ENCODE assay signal across 13 cellular contexts in genomic region chr6:298233-299049, GRCh38. TPM values are rescaled to one million over a fixed set of nuclear protein-coding genes. Genes with fewer than 3 reads are reported as not detected.
A peak's percentile ranks its signal among the peaks of the same experiment; 100 is the strongest.
DNase-seq lines count a peak whose midpoint lies in the region; ATAC-seq and TF ChIP-seq lines count a peak whose summit lies in the region.
"Had no signal": no experiment of that assay in that cellular context is flagged by ENCODE, and none has a peak within 500 bp of the region (broad histone marks: within the 10 kb centered on the region; RNA-seq: fewer than 3 reads in every experiment).

No MANE protein-coding gene starts in this region.

- H2AFZ ChIP-seq in neural progenitor cell (replicated peaks) = no peak overlapping the region

- peaks cover 7% of the 10 kb centered on the region for H3K4me1 ChIP-seq in neural progenitor cell

- peaks cover 4% of the 10 kb centered on the region for H4K20me1 ChIP-seq in neural progenitor cell (ENCODE audit: low read depth)

- H3K27ac ChIP-seq in coronary artery = peak overlapping the region in 1 of 2 donors; percentile 32
- H3K27ac ChIP-seq in neural progenitor cell = no peak overlapping the region

- no peaks in the 10 kb centered on the region for H3K9me3 Mint-ChIP-seq in natural killer cell treated with Interleukin-12 subunit alpha and Interleukin-12 subunit beta and Interleukin-15 and Interleukin-18, amount 100 ng/mL, for 72 hours
- peaks cover 11% of the 10 kb centered on the region for H3K9me3 Mint-ChIP-seq in neural progenitor cell

- DNase-seq in GM12865 (ENCODE audit: low read depth) = peak; percentile 56
- DNase-seq in coronary artery (ENCODE audit: low spot score) = peak; percentile 73
- peak; percentile 35 for DNase-seq in natural killer cell treated with Interleukin-12 subunit alpha and Interleukin-12 subunit beta and Interleukin-15 and Interleukin-18, amount 100 ng/mL, for 72 hours (ENCODE audit: low spot score)
- DNase-seq in neural progenitor cell (ENCODE audit: low spot score) = no peak
- DNase-seq in AML-193 (lab: John Stamatoyannopoulos, UW) = no peak
- no peak for DNase-seq in DMS53 treated with DMSO at 0.1 percent for 48 hours (lab: John Stamatoyannopoulos, UW; ENCODE audit: unreplicated experiment)
- DNase-seq: activated T-cell treated with anti-CD3 and anti-CD28 coated beads, Interleukin-2, amount 50 U/mL, for 72 hours; NCI-H2107; stimulated activated CD4-positive, alpha-beta T cell treated with anti-CD3 and anti-CD28 coated beads, Interleukin-4, amount 100 ng/mL, for 1 hour had no signal

- H3K9ac ChIP-seq in neural progenitor cell = no peak overlapping the region

- ATAC-seq in HG02763 (IDR thresholded peaks at IDR 0.05; ENCODE audit: unreplicated experiment) (peak; percentile 27), HG03442 (IDR thresholded peaks at IDR 0.05; ENCODE audit: unreplicated experiment) (no peak)
- ATAC-seq in natural killer cell treated with Interleukin-12 subunit alpha and Interleukin-12 subunit beta and Interleukin-15 and Interleukin-18, amount 100 ng/mL, for 72 hours = no peak
- ATAC-seq: activated T-cell treated with anti-CD3 and anti-CD28 coated beads, Interleukin-2, amount 50 U/mL, for 72 hours; Panc1 had no signal

- no peak overlapping the region for H3K4me2 ChIP-seq in neural progenitor cell

- H3K4me1 Mint-ChIP-seq in natural killer cell treated with Interleukin-12 subunit alpha and Interleukin-12 subunit beta and Interleukin-15 and Interleukin-18, amount 100 ng/mL, for 72 hours (ENCODE audit: low read depth in 2 of 2) = peaks cover 26 to 33% of the 10 kb centered on the region in 2 donors
- peaks cover 15% of the 10 kb centered on the region for H3K4me1 Mint-ChIP-seq in neural progenitor cell

- H3K4me3 Mint-ChIP-seq in natural killer cell treated with Interleukin-12 subunit alpha and Interleukin-12 subunit beta and Interleukin-15 and Interleukin-18, amount 100 ng/mL, for 72 hours = no peak overlapping the region
- H3K4me3 Mint-ChIP-seq in neural progenitor cell = no peak overlapping the region
- H3K4me3 Mint-ChIP-seq: activated T-cell treated with anti-CD3 and anti-CD28 coated beads, Interleukin-2, amount 50 U/mL, for 72 hours; brain had no signal

- no peaks in the 10 kb centered on the region for H3K9me3 ChIP-seq in neural progenitor cell (ENCODE audit: low read depth)

- H3K36me3 Mint-ChIP-seq in natural killer cell treated with Interleukin-12 subunit alpha and Interleukin-12 subunit beta and Interleukin-15 and Interleukin-18, amount 100 ng/mL, for 72 hours = peaks cover 2% of the 10 kb centered on the region
- no peaks in the 10 kb centered on the region for H3K36me3 Mint-ChIP-seq in neural progenitor cell
- H3K36me3 Mint-ChIP-seq: brain had no signal

- H3K36me3 ChIP-seq in neural progenitor cell = no peaks in the 10 kb centered on the region

- H3K4me3 ChIP-seq in GM12865 (ENCODE audit: low read depth, low read length) (peak overlapping the region; percentile 1; the same call in 1 of the 2 replicates), coronary artery (no peak overlapping the region), neural progenitor cell (no peak overlapping the region)

- peaks cover 53% of the 10 kb centered on the region for H3K79me2 ChIP-seq in neural progenitor cell (ENCODE audit: low read depth)

- H3F3A ChIP-seq in neural progenitor cell (ENCODE audit: low read depth) = peaks cover 1% of the 10 kb centered on the region

- no peaks in the 10 kb centered on the region for H3K27me3 Mint-ChIP-seq in natural killer cell treated with Interleukin-12 subunit alpha and Interleukin-12 subunit beta and Interleukin-15 and Interleukin-18, amount 100 ng/mL, for 72 hours
- peaks cover under 1% of the 10 kb centered on the region for H3K27me3 Mint-ChIP-seq in neural progenitor cell (ENCODE audit: insufficient read depth, low read depth)

- no peaks in the 10 kb centered on the region for H3K27me3 ChIP-seq in neural progenitor cell

- TF ChIP-seq CTCF in GM12865 (IDR thresholded peaks at IDR 0.05; ENCODE audit: insufficient read depth, low read depth, low read length, missing control alignments) (no peak), coronary artery (IDR thresholded peaks at IDR 0.05) (no peak), neural progenitor cell (IDR thresholded peaks at IDR 0.05) (no peak)

- no peak overlapping the region for H3K27ac Mint-ChIP-seq in natural killer cell treated with Interleukin-12 subunit alpha and Interleukin-12 subunit beta and Interleukin-15 and Interleukin-18, amount 100 ng/mL, for 72 hours
- no peak overlapping the region for H3K27ac Mint-ChIP-seq in neural progenitor cell
- H3K27ac Mint-ChIP-seq: activated T-cell treated with anti-CD3 and anti-CD28 coated beads, Interleukin-2, amount 50 U/mL, for 72 hours; brain had no signal

RNA-seq across cellular contexts. Expression of gene DUSP22, which starts 6.2 kb away (rescaled TPM):
- total RNA-seq in natural killer cell treated with Interleukin-12 subunit alpha and Interleukin-12 subunit beta and Interleukin-15 and Interleukin-18, amount 100 ng/mL, for 72 hours = 10 to 100 TPM; 45.2 to 45.3 TPM
- total RNA-seq in neural progenitor cell (ENCODE audit: low replicate concordance) = 40.0 and 51.3 TPM in 2 replicates

Comparison
In these comparisons a context has a peak if more than half of its experiments do, and no peak if none do; other contexts are left out.
1. DNase-seq: peak in GM12865 (single experiment), coronary artery (single experiment) and natural killer cell treated with Interleukin-12 subunit alpha and Interleukin-12 subunit beta and Interleukin-15 and Interleukin-18, amount 100 ng/mL, for 72 hours (single experiment); none in neural progenitor cell (single experiment), AML-193 (0 of 2) and DMS53 treated with DMSO at 0.1 percent for 48 hours (single experiment).